Comparison of ENCODE assay signal across 8 cellular contexts in genomic region chr22:35629406-35630234, GRCh38. TPM values are rescaled to one million over a fixed set of nuclear protein-coding genes. Genes with fewer than 3 reads are reported as not detected.
DNase-seq lines count a peak whose midpoint lies in the region; ATAC-seq and TF ChIP-seq lines count a peak whose summit lies in the region.

No MANE protein-coding gene starts in this region.

- peaks cover 23% of the 10 kb centered on the region for H3K4me1 Mint-ChIP-seq in activated naive CD8-positive, alpha-beta T cell treated with anti-CD3 and anti-CD28 coated beads, Interleukin-2, amount 10 ng/mL, durations not matched to agents 7 days and 5 days

- no TSS peak for BruUV-seq in OCI-LY7 (replicated peaks; lab: Mats Ljungman, UMichigan)

- H3K4me2 ChIP-seq in OCI-LY7 (ENCODE audit: low read length), result no peak overlapping the region

- no peak overlapping the region for H3K4me3 Mint-ChIP-seq in activated naive CD8-positive, alpha-beta T cell treated with anti-CD3 and anti-CD28 coated beads, Interleukin-2, amount 10 ng/mL, durations not matched to agents 7 days and 5 days

- peaks cover 36% of the 10 kb centered on the region for H3K4me1 ChIP-seq in OCI-LY7 (ENCODE audit: insufficient read depth, low read length, poor library complexity, severe bottlenecking)

- H3K27me3 ChIP-seq in GM06990 (replicated peaks; ENCODE audit: control insufficient read depth, insufficient read depth, low read length), result no peaks in the 10 kb centered on the region

- DNase-seq in GM06990 (ENCODE audit: extremely low read depth, insufficient read length) (peak; percentile 70), OCI-LY7 (ENCODE audit: low spot score) (peak; percentile 34), islet precursor cell (peak; percentile 98), NCI-H146 treated with DMSO at 0.1 percent for 48 hours (lab: John Stamatoyannopoulos, UW; ENCODE audit: unreplicated experiment) (no peak), HuH-7.5 (ENCODE audit: low spot score) (no peak), NCI-H82 (lab: John Stamatoyannopoulos, UW) (no peak)
- peak; percentile 50 for DNase-seq in activated naive CD8-positive, alpha-beta T cell treated with anti-CD3 and anti-CD28 coated beads, Interleukin-2, amount 10 ng/mL, durations not matched to agents 7 days and 5 days
- peak; percentile 58 to 76 for DNase-seq in stimulated activated CD8-positive, alpha-beta memory T cell treated with anti-CD3 and anti-CD28 coated beads, Interleukin-15, amount 100 ng/mL, for 48 hours (ENCODE audit: low read depth in 2 of 2)

- H3K27ac Mint-ChIP-seq in activated naive CD8-positive, alpha-beta T cell treated with anti-CD3 and anti-CD28 coated beads, Interleukin-2, amount 10 ng/mL, durations not matched to agents 7 days and 5 days, result peak overlapping the region; percentile 42

- H4K20me1 ChIP-seq in OCI-LY7 (ENCODE audit: insufficient read depth, low read length), result no peaks in the 10 kb centered on the region

- intact Hi-C loops in OCI-LY7 (cut with micrococcal nuclease; ENCODE audit: unreplicated experiment), result loop anchor here (2.0 to 5.0 kb wide), 2 partner anchors 99 to 123 kb away; no protein-coding TSS in a partner anchor

- no peaks in the 10 kb centered on the region for H3K79me2 ChIP-seq in OCI-LY7 (ENCODE audit: insufficient read depth, low read depth, low read length)

- H3K36me3 Mint-ChIP-seq in activated naive CD8-positive, alpha-beta T cell treated with anti-CD3 and anti-CD28 coated beads, Interleukin-2, amount 10 ng/mL, durations not matched to agents 7 days and 5 days, result no peaks in the 10 kb centered on the region

- no peaks in the 10 kb centered on the region for H3K9me2 ChIP-seq in OCI-LY7 (ENCODE audit: insufficient read depth, low read length)

- H2AFZ ChIP-seq in OCI-LY7 (ENCODE audit: low read length), result peak overlapping the region; percentile 58

- H3K36me3 ChIP-seq in GM06990 (ENCODE audit: control insufficient read depth, insufficient read depth, low read length), result no peaks in the 10 kb centered on the region
- H3K36me3 ChIP-seq in OCI-LY7 (ENCODE audit: insufficient read depth, low read length), result no peaks in the 10 kb centered on the region; the same call in 1 of the 2 replicates

- peak overlapping the region; percentile 10 for H3K27ac ChIP-seq in OCI-LY7 (ENCODE audit: low read depth, low read length, poor library complexity, severe bottlenecking)

- H3K4me3 ChIP-seq in GM06990 (replicated peaks; ENCODE audit: low read depth, low read length), result no peak overlapping the region
- no peak overlapping the region for H3K4me3 ChIP-seq in OCI-LY7 (ENCODE audit: low read depth, low read length, poor library complexity, severe bottlenecking)

- peak; percentile 37 for ATAC-seq in activated naive CD8-positive, alpha-beta T cell treated with anti-CD3 and anti-CD28 coated beads, Interleukin-2, amount 10 ng/mL, durations not matched to agents 7 days and 5 days (ENCODE audit: low read depth)

- peaks cover 3% of the 10 kb centered on the region for H3K9me3 Mint-ChIP-seq in activated naive CD8-positive, alpha-beta T cell treated with anti-CD3 and anti-CD28 coated beads, Interleukin-2, amount 10 ng/mL, durations not matched to agents 7 days and 5 days

- CTCF ChIA-PET in OCI-LY7 (lab: Charles Lee; ENCODE audit: unreplicated experiment), result no interaction called here

- POLR2A ChIA-PET in OCI-LY7 (lab: Charles Lee), result interaction anchor here (0.7 kb wide), 1 partner anchor 278 kb away, joined by 6 read pairs; no protein-coding TSS in a partner anchor
- POLR2A ChIA-PET in activated naive CD8-positive, alpha-beta T cell treated with anti-CD3 and anti-CD28 coated beads, Interleukin-2, amount 10 ng/mL, durations not matched to agents 7 days and 5 days (lab: Charles Lee), result interaction anchor here (1.9 kb wide), 1 partner anchor 18 kb away, joined by 7 read pairs; the partner anchor contains the start of gene APOL6

- TF ChIP-seq CTCF in GM06990 (IDR thresholded peaks at IDR 0.05; ENCODE audit: insufficient read depth, low read length, poor library complexity, severe bottlenecking) (no peak), OCI-LY7 (conservative IDR thresholded peaks at IDR 0.05; ENCODE audit: low read length) (no peak)

- H3K9me3 ChIP-seq in OCI-LY7 (ENCODE audit: low read length), result no peaks in the 10 kb centered on the region

- H3K27me3 Mint-ChIP-seq in activated naive CD8-positive, alpha-beta T cell treated with anti-CD3 and anti-CD28 coated beads, Interleukin-2, amount 10 ng/mL, durations not matched to agents 7 days and 5 days, result peaks cover 5% of the 10 kb centered on the region

RNA-seq across cellular contexts. Expression of gene MB, which starts 12.5 kb away (rescaled TPM):
- not detected in 2 replicates for total RNA-seq in OCI-LY7 (2014; rRNA removed; shearing (Covaris generic))
- total RNA-seq in OCI-LY7 (2022), result not detected in 2 replicates
- total RNA-seq in activated naive CD8-positive, alpha-beta T cell treated with anti-CD3 and anti-CD28 coated beads, Interleukin-2, amount 10 ng/mL, durations not matched to agents 7 days and 5 days, result not detected

RNA-seq across cellular contexts. Expression of gene APOL6, which starts 18.6 kb away (rescaled TPM):
- 27.8 and 28.8 TPM in 2 replicates for total RNA-seq in OCI-LY7 (2014; rRNA removed; shearing (Covaris generic))
- total RNA-seq in OCI-LY7 (2022), result 22.0 and 22.1 TPM in 2 replicates
- 10 to 100 TPM; 66.9 to 68.0 TPM for total RNA-seq in activated naive CD8-positive, alpha-beta T cell treated with anti-CD3 and anti-CD28 coated beads, Interleukin-2, amount 10 ng/mL, durations not matched to agents 7 days and 5 days

Comparison
In these comparisons a context has a peak if more than half of its experiments do, and no peak if none do; other contexts are left out.
1. DNase-seq: peak in GM06990 (single experiment), OCI-LY7 (single experiment), activated naive CD8-positive, alpha-beta T cell treated with anti-CD3 and anti-CD28 coated beads, Interleukin-2, amount 10 ng/mL, durations not matched to agents 7 days and 5 days (single experiment), islet precursor cell (single experiment) and stimulated activated CD8-positive, alpha-beta memory T cell treated with anti-CD3 and anti-CD28 coated beads, Interleukin-15, amount 100 ng/mL, for 48 hours (2 of 2); none in NCI-H146 treated with DMSO at 0.1 percent for 48 hours (single experiment), HuH-7.5 (single experiment) and NCI-H82 (single experiment).